ENCODE assay signal across 15 cellular contexts in genomic region chr4:81747242-81747930, GRCh38.
DNase-seq lines count a peak whose midpoint lies in the region; ATAC-seq and TF ChIP-seq lines count a peak whose summit lies in the region.
"Had no signal": no experiment of that assay in that cellular context is flagged by ENCODE, and none has a peak within 500 bp of the region (broad histone marks: within the 10 kb centered on the region; RNA-seq: fewer than 3 reads in every experiment).

No MANE protein-coding gene starts in this region.

- CTCF ChIA-PET in HEK293 (lab: Yijun Ruan, JAX), result no interaction called here

- WGBS in suprapubic skin, result 66% methylated on average over 2 of the region's 2 CpGs

- no peak for TF ChIP-seq CTCF in HEK293 (tag by site-specific recombination; IDR thresholded peaks at IDR 0.05)
- no peak for TF ChIP-seq CTCF in suprapubic skin (IDR thresholded peaks at IDR 0.05)

- DNase-seq in AML-193 (lab: John Stamatoyannopoulos, UW), result peak; percentile 52 to 63
- peak; percentile 62 for DNase-seq in SKM-1 (lab: John Stamatoyannopoulos, UW; ENCODE audit: unreplicated experiment)
- DNase-seq in kidney tubule cell (ENCODE audit: low spot score), result peak; percentile 6
- DNase-seq in suprapubic skin (ENCODE audit: low spot score in 2 of 2), result no peak
- no peak for DNase-seq in RKO (ENCODE audit: low spot score)
- DNase-seq: activated CD4-positive, alpha-beta T cell treated with anti-CD3 and anti-CD28 coated beads, Interleukin-2, amount 50 U/mL, for 1 hour; activated T-cell treated with anti-CD3 and anti-CD28 coated beads, Interleukin-2, amount 50 U/mL, for 72 hours; GM23248; NCI-H226; psoas muscle; stimulated activated CD4-positive, alpha-beta T cell treated with anti-CD3 and anti-CD28 coated beads, Interleukin-2, amount 100 ng/mL, for 24 hours had no signal

- no peak for TF ChIP-seq EP300 in suprapubic skin (IDR thresholded peaks at IDR 0.05)

- no peak for TF ChIP-seq POLR2A in suprapubic skin (IDR thresholded peaks at IDR 0.05)

- H3K4me3 ChIP-seq in HEK293 (ENCODE audit: low read depth, low read length) (no peak overlapping the region), suprapubic skin (no peak overlapping the region)
- H3K4me3 ChIP-seq: GM23248, psoas muscle had no signal

- POLR2A ChIA-PET in HEK293 (lab: Yijun Ruan, JAX), result no interaction called here

- H3K9me3 ChIP-seq in HEK293 (ENCODE audit: control insufficient read depth, insufficient read depth, low read depth, low read length) (no peaks in the 10 kb centered on the region), suprapubic skin (no peaks in the 10 kb centered on the region)
- H3K9me3 ChIP-seq: psoas muscle had no signal

- no peaks in the 10 kb centered on the region for H3K27me3 ChIP-seq in suprapubic skin

- no peak overlapping the region for H3K27ac ChIP-seq in HEK293 (ENCODE audit: extremely low read depth, low read depth, low read length)
- no peak overlapping the region for H3K27ac ChIP-seq in suprapubic skin
- H3K27ac ChIP-seq: GM23248, psoas muscle had no signal

- H3K4me1 ChIP-seq in HEK293 (ENCODE audit: control insufficient read depth, insufficient read depth, low read length), result no peaks in the 10 kb centered on the region
- no peaks in the 10 kb centered on the region for H3K4me1 ChIP-seq in suprapubic skin
- H3K4me1 ChIP-seq: psoas muscle had no signal

- ATAC-seq in GM21528 (IDR thresholded peaks at IDR 0.05; ENCODE audit: low FRiP score, unreplicated experiment) (no peak), GM18909 (IDR thresholded peaks at IDR 0.05; ENCODE audit: poor library complexity, unreplicated experiment) (no peak)
- ATAC-seq: activated T-cell treated with anti-CD3 and anti-CD28 coated beads, Interleukin-2, amount 50 U/mL, for 72 hours; Panc1; psoas muscle had no signal

- no peaks in the 10 kb centered on the region for H3K36me3 ChIP-seq in HEK293 (ENCODE audit: control insufficient read depth in 2 of 2, insufficient read depth in 1 of 2, low read length in 2 of 2)
- H3K36me3 ChIP-seq in suprapubic skin, result no peaks in the 10 kb centered on the region

TF ChIP-seq in HEK293, 187 proteins besides CTCF, POLR2A, EP300 and RAD21:
- TF ChIP-seq ZFP3 (tag by site-specific recombination; IDR thresholded peaks at IDR 0.05; ENCODE audit: low read depth) (no peak), ZNF132 (tag by site-specific recombination; IDR thresholded peaks at IDR 0.05; ENCODE audit: borderline replicate concordance) (peak; percentile 61; the same call in 1 of the 2 replicates), ZNF221 (tag by site-specific recombination; IDR thresholded peaks at IDR 0.05; ENCODE audit: borderline replicate concordance) (no peak)

Comparison
In these comparisons a context has a peak if more than half of its experiments do, and no peak if none do; other contexts are left out.
1. DNase-seq: peak in AML-193 (2 of 2), SKM-1 (single experiment) and kidney tubule cell (single experiment); none in suprapubic skin (0 of 2) and RKO (single experiment).